Comparison of ENCODE assay signal across 9 cellular contexts in the genomic region with DNA sequence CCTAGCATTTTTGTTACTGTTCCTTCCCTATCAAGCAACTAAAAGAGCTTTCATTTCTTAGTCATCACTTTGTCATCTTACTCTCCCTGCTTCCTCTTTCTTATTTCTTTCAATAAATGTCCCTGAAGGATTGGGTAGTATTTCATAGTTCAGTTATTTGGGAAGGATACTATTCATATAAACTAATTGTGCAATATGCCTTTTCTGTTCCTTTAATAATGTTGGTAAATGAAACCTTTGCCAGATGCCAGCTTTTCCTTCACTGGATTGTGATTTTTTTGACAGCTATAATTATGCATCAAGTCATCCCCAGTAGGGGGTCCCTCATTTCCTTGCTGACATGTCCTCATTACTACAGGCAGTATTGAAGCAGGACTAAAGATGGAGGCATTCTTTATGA.
DNase-seq lines count a peak whose midpoint lies in the region; ATAC-seq and TF ChIP-seq lines count a peak whose summit lies in the region.
"Had no signal": no experiment of that assay in that cellular context is flagged by ENCODE, and none has a peak within 500 bp of the region (broad histone marks: within the 10 kb centered on the region; RNA-seq: fewer than 3 reads in every experiment).

No MANE protein-coding gene starts in this region.

- H3K27me3 Mint-ChIP-seq in CD4-positive, alpha-beta T cell, result no peaks in the 10 kb centered on the region

- POLR2A ChIA-PET in CD4-positive, alpha-beta T cell (lab: Charles Lee), result no interaction called here
- POLR2A ChIA-PET in HEK293 (lab: Yijun Ruan, JAX), result no interaction called here
- POLR2A ChIA-PET in PC-3 (lab: Charles Lee; ENCODE audit: unreplicated experiment), result interaction anchor here (0.6 kb wide), 1 partner anchor 143 kb away, joined by 4 read pairs; a partner anchor contains a TSS

- H3K27ac Mint-ChIP-seq in CD4-positive, alpha-beta T cell, result peak overlapping the region; percentile 24

- H3K9me2 ChIP-seq in PC-3 (replicated peaks; ENCODE audit: low read length), result no peaks in the 10 kb centered on the region

- peak overlapping the region; percentile 42 for H3K4me2 ChIP-seq in PC-3 (ENCODE audit: low read length)

- ATAC-seq in CD4-positive, alpha-beta T cell (ENCODE audit: poor library complexity), result no peak
- ATAC-seq in PC-3, result peak; percentile 83
- ATAC-seq in GM18868 (IDR thresholded peaks at IDR 0.05; ENCODE audit: unreplicated experiment), result no peak

- no peak overlapping the region for H3K9ac ChIP-seq in PC-3 (ENCODE audit: low read length)

- no peaks in the 10 kb centered on the region for H3K4me1 ChIP-seq in HEK293 (ENCODE audit: control insufficient read depth, insufficient read depth, low read length)
- H3K4me1 ChIP-seq in PC-3 (ENCODE audit: insufficient read depth, low read length), result peaks cover 13% of the 10 kb centered on the region

- H3K36me3 Mint-ChIP-seq in CD4-positive, alpha-beta T cell (ENCODE audit: low read depth), result peaks cover 94% of the 10 kb centered on the region

- no peaks in the 10 kb centered on the region for H3K9me3 ChIP-seq in CD4-positive, alpha-beta T cell (ENCODE audit: control insufficient read depth, low read length)
- H3K9me3 ChIP-seq in HEK293 (ENCODE audit: control insufficient read depth, insufficient read depth, low read depth, low read length) (no peaks in the 10 kb centered on the region), PC-3 (ENCODE audit: low read length) (no peaks in the 10 kb centered on the region)

- no peaks in the 10 kb centered on the region for H3K79me2 ChIP-seq in PC-3 (ENCODE audit: low read length)

- H3K36me3 ChIP-seq in HEK293 (ENCODE audit: control insufficient read depth in 2 of 2, insufficient read depth in 1 of 2, low read length in 2 of 2) (peaks cover 3 to 79% of the 10 kb centered on the region in 2 experiments), PC-3 (ENCODE audit: low read depth, low read length) (peaks cover 10% of the 10 kb centered on the region; the same call in 1 of the 2 replicates)

- H4K20me1 ChIP-seq in PC-3 (ENCODE audit: low read length), result no peaks in the 10 kb centered on the region

- H3K4me3 ChIP-seq in HEK293 (ENCODE audit: low read depth, low read length) (no peak overlapping the region), PC-3 (ENCODE audit: low read length) (no peak overlapping the region)
- H3K4me3 ChIP-seq: skin epidermis had no signal

- no peak overlapping the region for H3K27ac ChIP-seq in CD4-positive, alpha-beta T cell (ENCODE audit: low read depth, low read length)
- H3K27ac ChIP-seq in HEK293 (ENCODE audit: extremely low read depth, low read depth, low read length) (no peak overlapping the region), PC-3 (ENCODE audit: low read length) (no peak overlapping the region)
- H3K27ac ChIP-seq: skin epidermis had no signal

- intact Hi-C loops in CD4-positive, alpha-beta T cell (cut with DNase I, micrococcal nuclease), result loop anchor here in 1 of 2 experiments (5.0 kb wide), 1 partner anchor 42 kb away; no protein-coding TSS in a partner anchor
- intact Hi-C loops in PC-3 (cut with micrococcal nuclease), result no loop called here

- no peaks in the 10 kb centered on the region for H3K4me1 Mint-ChIP-seq in CD4-positive, alpha-beta T cell (ENCODE audit: low read depth)

- H3K4me3 Mint-ChIP-seq in CD4-positive, alpha-beta T cell, result no peak overlapping the region

- no peak for TF ChIP-seq CTCF in CD4-positive, alpha-beta T cell (IDR thresholded peaks at IDR 0.05)
- no peak for TF ChIP-seq CTCF in HEK293 (tag by site-specific recombination; IDR thresholded peaks at IDR 0.05)
- TF ChIP-seq CTCF in PC-3 (conservative IDR thresholded peaks at IDR 0.05; ENCODE audit: low read depth, low read length), result no peak

- no peak for DNase-seq in CD4-positive, alpha-beta T cell
- DNase-seq in PC-3 (peak; percentile 57), iris pigment epithelial cell (ENCODE audit: low read depth) (peak; percentile 59), hypothalamus (lab: John Stamatoyannopoulos, UW) (no peak), NCI-H345 treated with DMSO at 0.1 percent for 48 hours (lab: John Stamatoyannopoulos, UW; ENCODE audit: unreplicated experiment) (no peak)
- DNase-seq: activated CD4-positive, alpha-beta T cell treated with anti-CD3 and anti-CD28 coated beads, Interleukin-2, amount 50 U/mL, for 48 hours had no signal

- BruUV-seq in PC-3 (replicated peaks; lab: Mats Ljungman, UMichigan), result no TSS peak

- no peak overlapping the region for H2AFZ ChIP-seq in PC-3 (ENCODE audit: low read length)

- H3K9me3 Mint-ChIP-seq in CD4-positive, alpha-beta T cell, result no peaks in the 10 kb centered on the region

- H3F3A ChIP-seq in PC-3 (ENCODE audit: low read length, unreplicated experiment), result no peaks in the 10 kb centered on the region

- CTCF ChIA-PET in CD4-positive, alpha-beta T cell (lab: Charles Lee), result interaction anchor here (0.6 kb wide), 1 partner anchor 92 kb away, joined by 3 read pairs; no protein-coding TSS in a partner anchor
- CTCF ChIA-PET in HEK293 (lab: Yijun Ruan, JAX) (interaction anchor here (0.5 to 0.6 kb wide), 2 partner anchors 97 to 331 kb away, joined by 3 read pairs; no protein-coding TSS in a partner anchor), PC-3 (lab: Charles Lee) (interaction anchor here (0.6 kb wide), 1 partner anchor 335 kb away, joined by 4 read pairs; no protein-coding TSS in a partner anchor)

- no peaks in the 10 kb centered on the region for H3K27me3 ChIP-seq in CD4-positive, alpha-beta T cell (ENCODE audit: control insufficient read depth, insufficient read depth, low read length)
- no peaks in the 10 kb centered on the region for H3K27me3 ChIP-seq in PC-3 (ENCODE audit: low read length)

TF ChIP-seq in HEK293, 187 proteins besides CTCF, POLR2A, EP300 and RAD21:
- TF ChIP-seq SP7 (tag by site-specific recombination; IDR thresholded peaks at IDR 0.05), result peak; percentile 65
- no peak for TF ChIP-seq ZNF707 (tag by site-specific recombination; IDR thresholded peaks at IDR 0.05)
- TF ChIP-seq ZNF214 (tag by site-specific recombination; IDR thresholded peaks at IDR 0.05; ENCODE audit: borderline replicate concordance), result no peak

Comparison
In these comparisons a context has a peak if more than half of its experiments do, and no peak if none do; other contexts are left out.
1. DNase-seq: peak in PC-3 (single experiment) and iris pigment epithelial cell (single experiment); none in CD4-positive, alpha-beta T cell (0 of 10), hypothalamus (0 of 51) and NCI-H345 treated with DMSO at 0.1 percent for 48 hours (single experiment).